In genomic region chr16:55398683-55399230, GRCh38 we compare ENCODE assay signal across 30 cellular contexts.
"Had no signal": no experiment of that assay in that cellular context is flagged by ENCODE, and none has a peak within 500 bp of the region (broad histone marks: within the 10 kb centered on the region; RNA-seq: fewer than 3 reads in every experiment).

No MANE protein-coding gene starts in this region.

- H2AFZ ChIP-seq: parathyroid adenoma had no signal

- H3K36me3 Mint-ChIP-seq: activated CD4-positive, alpha-beta memory T cell treated with anti-CD3 and anti-CD28 coated beads for 36 hours; activated naive CD8-positive, alpha-beta T cell treated with anti-CD3 and anti-CD28 coated beads for 36 hours had no signal

- H3K27me3 Mint-ChIP-seq: activated CD4-positive, alpha-beta T cell treated with anti-CD3 and anti-CD28 coated beads, Interleukin-2, amount 10 ng/mL, durations not matched to agents 24 days and 14 days had no signal

- H3K4me1 ChIP-seq: adrenal gland, body of pancreas, colonic mucosa, gastroesophageal sphincter, parathyroid adenoma, right lobe of liver had no signal

- H3K36me3 ChIP-seq: adrenal gland, colonic mucosa, gastroesophageal sphincter, right lobe of liver, tibial nerve had no signal

- H3K4me3 ChIP-seq: adrenal gland, body of pancreas, colonic mucosa, gastroesophageal sphincter, lung, mucosa of descending colon, right lobe of liver, tibial nerve had no signal

- H3K9me3 Mint-ChIP-seq: activated CD4-positive, alpha-beta memory T cell treated with anti-CD3 and anti-CD28 coated beads for 36 hours; activated CD4-positive, alpha-beta T cell treated with anti-CD3 and anti-CD28 coated beads, Interleukin-2, amount 10 ng/mL, durations not matched to agents 24 days and 14 days; activated naive CD4-positive, alpha-beta T cell treated with anti-CD3 and anti-CD28 coated beads for 36 hours; activated naive CD8-positive, alpha-beta T cell treated with anti-CD3 and anti-CD28 coated beads for 36 hours; activated T-helper 1 cell treated with anti-CD3 and anti-CD28 coated beads, Interleukin-12 subunit alpha, Interleukin-12 subunit beta, Interleukin-2, Interleukin-4 antibody, amounts not matched to agents 30 ng/mL and 10 ng/mL and 1 ng/mL, durations not matched to agents 14 hours and 24 hours and 36 hours; nephron; T-helper 1 cell treated with Interleukin-12 subunit alpha and Interleukin-12 subunit beta and Interleukin-4 antibody, amounts not matched to agents 30 μg/mL and 1 μg/mL, for 36 hours had no signal

- H3K9ac ChIP-seq: parathyroid adenoma had no signal

- H3K27ac Mint-ChIP-seq: activated CD4-positive, alpha-beta memory T cell treated with anti-CD3 and anti-CD28 coated beads for 36 hours; activated CD4-positive, alpha-beta T cell treated with anti-CD3 and anti-CD28 coated beads, Interleukin-2, amount 10 ng/mL, durations not matched to agents 24 days and 14 days; activated naive CD4-positive, alpha-beta T cell treated with anti-CD3 and anti-CD28 coated beads for 36 hours; activated naive CD8-positive, alpha-beta T cell treated with anti-CD3 and anti-CD28 coated beads for 36 hours; activated T-helper 1 cell treated with anti-CD3 and anti-CD28 coated beads, Interleukin-12 subunit alpha, Interleukin-12 subunit beta, Interleukin-2, Interleukin-4 antibody, amounts not matched to agents 30 ng/mL and 10 ng/mL and 1 ng/mL, durations not matched to agents 14 hours and 24 hours and 36 hours; nephron; T-helper 1 cell treated with Interleukin-12 subunit alpha and Interleukin-12 subunit beta and Interleukin-4 antibody, amounts not matched to agents 30 μg/mL and 1 μg/mL, for 36 hours had no signal

- H3K4me1 Mint-ChIP-seq: activated CD4-positive, alpha-beta T cell treated with anti-CD3 and anti-CD28 coated beads, Interleukin-2, amount 10 ng/mL, durations not matched to agents 24 days and 14 days; activated naive CD8-positive, alpha-beta T cell treated with anti-CD3 and anti-CD28 coated beads for 36 hours; nephron had no signal

- H3K9me3 ChIP-seq: adrenal gland, body of pancreas, colonic mucosa, gastroesophageal sphincter, mucosa of descending colon, right lobe of liver, tibial nerve had no signal

- H3K27me3 ChIP-seq: adrenal gland, body of pancreas, colonic mucosa, right lobe of liver, tibial nerve had no signal

- H3K4me3 Mint-ChIP-seq: activated CD4-positive, alpha-beta memory T cell treated with anti-CD3 and anti-CD28 coated beads for 36 hours; activated CD4-positive, alpha-beta T cell treated with anti-CD3 and anti-CD28 coated beads, Interleukin-2, amount 10 ng/mL, durations not matched to agents 24 days and 14 days; activated naive CD4-positive, alpha-beta T cell treated with anti-CD3 and anti-CD28 coated beads for 36 hours; activated naive CD8-positive, alpha-beta T cell treated with anti-CD3 and anti-CD28 coated beads for 36 hours; activated T-helper 1 cell treated with anti-CD3 and anti-CD28 coated beads, Interleukin-12 subunit alpha, Interleukin-12 subunit beta, Interleukin-2, Interleukin-4 antibody, amounts not matched to agents 30 ng/mL and 10 ng/mL and 1 ng/mL, durations not matched to agents 14 hours and 24 hours and 36 hours; nephron; T-helper 1 cell treated with Interleukin-12 subunit alpha and Interleukin-12 subunit beta and Interleukin-4 antibody, amounts not matched to agents 30 μg/mL and 1 μg/mL, for 36 hours had no signal

- DNase-seq: activated CD4-positive, alpha-beta memory T cell treated with anti-CD3 and anti-CD28 coated beads for 36 hours; activated CD4-positive, alpha-beta T cell treated with anti-CD3 and anti-CD28 coated beads, Interleukin-2, amount 10 ng/mL, durations not matched to agents 24 days and 14 days; activated CD8-positive, alpha-beta memory T cell treated with anti-CD3 and anti-CD28 coated beads, Interleukin-2, amount 50 U/mL, for 4 hours; activated effector memory CD4-positive, alpha-beta T cell treated with anti-CD3 and anti-CD28 coated beads, Interleukin-2, amount 50 U/mL, for 16 hours; activated naive CD4-positive, alpha-beta T cell treated with anti-CD3 and anti-CD28 coated beads for 36 hours; activated naive CD8-positive, alpha-beta T cell treated with anti-CD3 and anti-CD28 coated beads for 36 hours; activated T-cell treated with anti-CD3 and anti-CD28 coated beads, Interleukin-2, amount 50 U/mL, for 1 hour; adrenal gland; aorta; body of pancreas; colonic mucosa; effector CD8-positive, alpha-beta T cell; hypothalamus; mucosa of descending colon; occipital lobe; right lobe of liver; stimulated activated CD4-positive, alpha-beta T cell treated with anti-CD3 and anti-CD28 coated beads, Interleukin-2, amount 100 ng/mL, for 48 hours; stimulated activated naive CD4-positive, alpha-beta T cell treated with Interleukin-2 at 50 U/mL for 16 hours; SW 1271; T-helper 9 cell had no signal

- ATAC-seq: activated CD4-positive, CD25-positive, alpha-beta regulatory T cell treated with anti-CD3 and anti-CD28 coated beads, Interleukin-2, amount 50 U/mL, for 24 hours; body of pancreas; gastroesophageal sphincter; left lobe of liver; mucosa of descending colon; right lobe of liver had no signal

- H3K79me2 ChIP-seq: parathyroid adenoma had no signal

- H3K27ac ChIP-seq: adrenal gland, body of pancreas, colonic mucosa, gastroesophageal sphincter, parathyroid adenoma, right lobe of liver, tibial nerve, VCaP had no signal
